In genomic region chr5:132526974-132527564, GRCh38 we compare ENCODE assay signal across 10 cellular contexts. TPM values are rescaled to one million over a fixed set of nuclear protein-coding genes. Genes with fewer than 3 reads are reported as not detected.
DNase-seq lines count a peak whose midpoint lies in the region; ATAC-seq and TF ChIP-seq lines count a peak whose summit lies in the region.
"Had no signal": no experiment of that assay in that cellular context is flagged by ENCODE, and none has a peak within 500 bp of the region (broad histone marks: within the 10 kb centered on the region; RNA-seq: fewer than 3 reads in every experiment).

No MANE protein-coding gene starts in this region.

- H3K4me1 ChIP-seq in foreskin keratinocyte: no peaks in the 10 kb centered on the region

- no peak for DNase-seq in natural killer cell
- no peak for DNase-seq in natural killer cell treated with Interleukin-12 subunit alpha and Interleukin-12 subunit beta and Interleukin-15 and Interleukin-18, amount 100 ng/mL, for 72 hours (ENCODE audit: low spot score)
- DNase-seq in foreskin keratinocyte: peak; percentile 21 to 51
- DNase-seq in activated CD4-positive, alpha-beta T cell treated with anti-CD3 and anti-CD28 coated beads, Interleukin-2, amount 50 U/mL, for 48 hours: no peak
- DNase-seq in NCI-H524 treated with DMSO at 0.1 percent for 48 hours (lab: John Stamatoyannopoulos, UW): no peak
- DNase-seq: cortex of kidney had no signal

- TF ChIP-seq CTCF in natural killer cell (IDR thresholded peaks at IDR 0.05) (no peak), foreskin keratinocyte (conservative IDR thresholded peaks at IDR 0.05) (no peak)

- intact Hi-C loops in natural killer cell (cut with micrococcal nuclease): loop anchor here (5.0 kb wide), 1 partner anchor 295 kb away; no protein-coding TSS in a partner anchor

- H3K4me3 Mint-ChIP-seq in natural killer cell: no peak overlapping the region
- H3K4me3 Mint-ChIP-seq in natural killer cell treated with Interleukin-12 subunit alpha and Interleukin-12 subunit beta and Interleukin-15 and Interleukin-18, amount 100 ng/mL, for 72 hours: no peak overlapping the region

- H3K36me3 Mint-ChIP-seq in natural killer cell: no peaks in the 10 kb centered on the region
- H3K36me3 Mint-ChIP-seq in natural killer cell treated with Interleukin-12 subunit alpha and Interleukin-12 subunit beta and Interleukin-15 and Interleukin-18, amount 100 ng/mL, for 72 hours: peaks cover 4% of the 10 kb centered on the region

- no peak overlapping the region for H3K27ac ChIP-seq in foreskin keratinocyte

- H3K27me3 Mint-ChIP-seq in natural killer cell (ENCODE audit: low read depth in 2 of 2): no peaks in the 10 kb centered on the region
- H3K27me3 Mint-ChIP-seq in natural killer cell treated with Interleukin-12 subunit alpha and Interleukin-12 subunit beta and Interleukin-15 and Interleukin-18, amount 100 ng/mL, for 72 hours: no peaks in the 10 kb centered on the region

- no peaks in the 10 kb centered on the region for H3K9me3 Mint-ChIP-seq in natural killer cell
- no peaks in the 10 kb centered on the region for H3K9me3 Mint-ChIP-seq in natural killer cell treated with Interleukin-12 subunit alpha and Interleukin-12 subunit beta and Interleukin-15 and Interleukin-18, amount 100 ng/mL, for 72 hours

- H3K27ac Mint-ChIP-seq in natural killer cell: no peak overlapping the region
- H3K27ac Mint-ChIP-seq in natural killer cell treated with Interleukin-12 subunit alpha and Interleukin-12 subunit beta and Interleukin-15 and Interleukin-18, amount 100 ng/mL, for 72 hours: peak overlapping the region in 1 of 2 donors; percentile 84

- peak in 2 of 3 donors; percentile 7 to 51 for ATAC-seq in natural killer cell
- no peak for ATAC-seq in natural killer cell treated with Interleukin-12 subunit alpha and Interleukin-12 subunit beta and Interleukin-15 and Interleukin-18, amount 100 ng/mL, for 72 hours
- ATAC-seq in SK-N-SH treated with all-trans-retinoic acid at 6 μM for 48 hours: peak; percentile 27
- ATAC-seq in foreskin keratinocyte: peak; percentile 74
- ATAC-seq in GM19463 (IDR thresholded peaks at IDR 0.05; ENCODE audit: unreplicated experiment): no peak
- no peak for ATAC-seq in HG02981 (IDR thresholded peaks at IDR 0.05; ENCODE audit: unreplicated experiment)

- peaks cover 6 to 27% of the 10 kb centered on the region in 2 donors for H3K4me1 Mint-ChIP-seq in natural killer cell
- peaks cover 54 to 55% of the 10 kb centered on the region in 2 donors for H3K4me1 Mint-ChIP-seq in natural killer cell treated with Interleukin-12 subunit alpha and Interleukin-12 subunit beta and Interleukin-15 and Interleukin-18, amount 100 ng/mL, for 72 hours (ENCODE audit: low read depth in 2 of 2)

- H3K27me3 ChIP-seq in foreskin keratinocyte: peaks cover 26% of the 10 kb centered on the region

TF ChIP-seq in SK-N-SH treated with all-trans-retinoic acid at 6 μM for 48 hours, 23 proteins besides CTCF, POLR2A, EP300 and RAD21:
- TF ChIP-seq, protein P1, sequence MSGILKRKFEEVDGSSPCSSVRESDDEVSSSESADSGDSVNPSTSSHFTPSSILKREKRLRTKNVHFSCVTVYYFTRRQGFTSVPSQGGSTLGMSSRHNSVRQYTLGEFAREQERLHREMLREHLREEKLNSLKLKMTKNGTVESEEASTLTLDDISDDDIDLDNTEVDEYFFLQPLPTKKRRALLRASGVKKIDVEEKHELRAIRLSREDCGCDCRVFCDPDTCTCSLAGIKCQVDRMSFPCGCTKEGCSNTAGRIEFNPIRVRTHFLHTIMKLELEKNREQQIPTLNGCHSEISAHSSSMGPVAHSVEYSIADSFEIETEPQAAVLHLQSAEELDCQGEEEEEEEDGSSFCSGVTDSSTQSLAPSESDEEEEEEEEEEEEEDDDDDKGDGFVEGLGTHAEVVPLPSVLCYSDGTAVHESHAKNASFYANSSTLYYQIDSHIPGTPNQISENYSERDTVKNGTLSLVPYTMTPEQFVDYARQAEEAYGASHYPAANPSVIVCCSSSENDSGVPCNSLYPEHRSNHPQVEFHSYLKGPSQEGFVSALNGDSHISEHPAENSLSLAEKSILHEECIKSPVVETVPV (CRISPR knock-in tag; IDR thresholded peaks at IDR 0.05): no peak
- no peak for TF ChIP-seq OSR1 (CRISPR knock-in tag; IDR thresholded peaks at IDR 0.05)

RNA-seq across cellular contexts. Expression of gene IL5, which starts 16.3 kb away (rescaled TPM):
- total RNA-seq in natural killer cell (not detected), foreskin keratinocyte (not detected in 2 replicates)
- 1 to 10 TPM; 7.2 to 9.5 TPM for total RNA-seq in natural killer cell treated with Interleukin-12 subunit alpha and Interleukin-12 subunit beta and Interleukin-15 and Interleukin-18, amount 100 ng/mL, for 72 hours
- polyA plus RNA-seq in foreskin keratinocyte: not detected in 2 replicates
- polyA plus RNA-seq: BJ had no signal

RNA-seq across cellular contexts. Expression of gene RAD50, which starts 29.7 kb away (rescaled TPM):
- 10 to 100 TPM; 21.0 to 31.2 (median 27.5) TPM for total RNA-seq in natural killer cell
- total RNA-seq in natural killer cell treated with Interleukin-12 subunit alpha and Interleukin-12 subunit beta and Interleukin-15 and Interleukin-18, amount 100 ng/mL, for 72 hours: 10 to 100 TPM; 24.9 to 41.8 TPM
- total RNA-seq in foreskin keratinocyte: 42.7 and 46.8 TPM in 2 replicates
- 9.3 and 11.1 TPM in 2 replicates for polyA plus RNA-seq in foreskin keratinocyte

RNA-seq across cellular contexts. Expression of gene IRF1, which starts 36.5 kb away (rescaled TPM):
- total RNA-seq in natural killer cell (1,000 to 10,000 TPM; 1,190 to 1,513 (median 1,282) TPM), foreskin keratinocyte (24.0 and 31.5 TPM in 2 replicates)
- total RNA-seq in natural killer cell treated with Interleukin-12 subunit alpha and Interleukin-12 subunit beta and Interleukin-15 and Interleukin-18, amount 100 ng/mL, for 72 hours: 100 to 1,000 TPM; 351 to 512 TPM
- 18.0 and 22.7 TPM in 2 replicates for polyA plus RNA-seq in foreskin keratinocyte

Comparison
In these comparisons a context has a peak if more than half of its experiments do, and no peak if none do; other contexts are left out.
1. ATAC-seq: peak in natural killer cell (2 of 3), SK-N-SH treated with all-trans-retinoic acid at 6 μM for 48 hours (single experiment) and foreskin keratinocyte (single experiment); none in natural killer cell treated with Interleukin-12 subunit alpha and Interleukin-12 subunit beta and Interleukin-15 and Interleukin-18, amount 100 ng/mL, for 72 hours (0 of 2), GM19463 (single experiment) and HG02981 (single experiment).
2. DNase-seq: peak in foreskin keratinocyte (2 of 2); none in natural killer cell (single experiment), natural killer cell treated with Interleukin-12 subunit alpha and Interleukin-12 subunit beta and Interleukin-15 and Interleukin-18, amount 100 ng/mL, for 72 hours (single experiment), activated CD4-positive, alpha-beta T cell treated with anti-CD3 and anti-CD28 coated beads, Interleukin-2, amount 50 U/mL, for 48 hours (0 of 2) and NCI-H524 treated with DMSO at 0.1 percent for 48 hours (single experiment).
3. RNA of gene IRF1, which starts 36.5 kb away (total RNA-seq): 1,190 to 1,513 TPM in natural killer cell and 351 to 512 TPM in natural killer cell treated with Interleukin-12 subunit alpha and Interleukin-12 subunit beta and Interleukin-15 and Interleukin-18, amount 100 ng/mL, for 72 hours; 24.0 to 31.5 TPM in foreskin keratinocyte; every median in the first group is over 10 times any median in the second.